ENCODE assay signal across 30 cellular contexts in genomic region chr2:205078762-205079161, GRCh38.
A peak's percentile ranks its signal among the peaks of the same experiment; 100 is the strongest.
DNase-seq lines count a peak whose midpoint lies in the region; ATAC-seq and TF ChIP-seq lines count a peak whose summit lies in the region.
"Had no signal": no experiment of that assay in that cellular context is flagged by ENCODE, and none has a peak within 500 bp of the region (broad histone marks: within the 10 kb centered on the region; RNA-seq: fewer than 3 reads in every experiment).

No MANE protein-coding gene starts in this region.

- no peaks in the 10 kb centered on the region for H3K9me3 ChIP-seq in left ventricle myocardium inferior (replicated peaks)
- no peaks in the 10 kb centered on the region for H3K9me3 ChIP-seq in effector memory CD4-positive, alpha-beta T cell (ENCODE audit: control insufficient read depth, low read length)
- H3K9me3 ChIP-seq: BLaER1, HAP-1, MG63, SJCRH30 had no signal

- no peak overlapping the region for H3K27ac ChIP-seq in left ventricle myocardium inferior (replicated peaks)
- peak overlapping the region; percentile 10 for H3K27ac ChIP-seq in effector memory CD4-positive, alpha-beta T cell (ENCODE audit: insufficient read depth, low read length, poor library complexity, severe bottlenecking)
- H3K27ac ChIP-seq: BLaER1, SJCRH30 had no signal

- POLR2A ChIA-PET in activated CD4-positive, alpha-beta T cell treated with anti-CD3 and anti-CD28 coated beads, Interleukin-2, amount 10 ng/mL, durations not matched to agents 7 days and 5 days (lab: Charles Lee) = no interaction called here
- POLR2A ChIA-PET in activated CD4-positive, alpha-beta T cell treated with anti-CD3 and anti-CD28 coated beads for 36 hours (lab: Charles Lee) = no interaction called here

- H3K4me1 Mint-ChIP-seq in activated CD4-positive, alpha-beta T cell treated with anti-CD3 and anti-CD28 coated beads, Interleukin-2, amount 10 ng/mL, durations not matched to agents 7 days and 5 days = peaks cover 50% of the 10 kb centered on the region
- H3K4me1 Mint-ChIP-seq in activated CD4-positive, alpha-beta T cell treated with anti-CD3 and anti-CD28 coated beads for 36 hours = peaks cover 46% of the 10 kb centered on the region

- H3K27me3 ChIP-seq in left ventricle myocardium inferior (ENCODE audit: low read depth) = no peaks in the 10 kb centered on the region
- H3K27me3 ChIP-seq in effector memory CD4-positive, alpha-beta T cell (replicated peaks; ENCODE audit: control insufficient read depth, insufficient read depth, low read length, poor library complexity, severe bottlenecking) = no peaks in the 10 kb centered on the region
- H3K27me3 ChIP-seq: BLaER1, MG63, SJCRH30 had no signal

- no peak for DNase-seq in activated CD4-positive, alpha-beta T cell treated with anti-CD3 and anti-CD28 coated beads, Interleukin-2, amount 10 ng/mL, durations not matched to agents 7 days and 5 days
- DNase-seq in activated CD4-positive, alpha-beta T cell treated with anti-CD3 and anti-CD28 coated beads for 36 hours = no peak
- DNase-seq in Right ventricle myocardium inferior (ENCODE audit: missing footprints) = peak; percentile 40
- DNase-seq in left ventricle myocardium inferior = no peak
- DNase-seq in effector memory CD4-positive, alpha-beta T cell = no peak
- no peak for DNase-seq in dedifferentiated amniotic fluid mesenchymal stem cell (ENCODE audit: extremely low spot score)
- DNase-seq in hepatic stellate cell (ENCODE audit: low spot score) = no peak
- DNase-seq: CD8-positive, alpha-beta memory T cell; DMS 273 treated with DMSO at 0.1 percent for 48 hours; DMS79; EL; GDM1; HFFc6; IMR-90; KG1; MG63; NCI-H1105 treated with DMSO at 0.1 percent for 48 hours; NCI-H146; NCI-H1930; NCI-H2107; NCI-H446; NCI-H524 treated with DMSO at 0.1 percent for 48 hours; NCI-H774; PC-3; SJCRH30 had no signal

- H3K27ac Mint-ChIP-seq in activated CD4-positive, alpha-beta T cell treated with anti-CD3 and anti-CD28 coated beads, Interleukin-2, amount 10 ng/mL, durations not matched to agents 7 days and 5 days = peak overlapping the region; percentile 98
- no peak overlapping the region for H3K27ac Mint-ChIP-seq in activated CD4-positive, alpha-beta T cell treated with anti-CD3 and anti-CD28 coated beads for 36 hours
- H3K27ac Mint-ChIP-seq: GM23338, HFFc6 had no signal

- H3K4me3 ChIP-seq in left ventricle myocardium inferior = no peak overlapping the region
- no peak overlapping the region for H3K4me3 ChIP-seq in effector memory CD4-positive, alpha-beta T cell (ENCODE audit: insufficient read depth, low read depth, low read length, poor library complexity, severe bottlenecking)
- H3K4me3 ChIP-seq: BLaER1, GM12878, GM23338, HAP-1, MG63, SJCRH30 had no signal

- H3K9me3 Mint-ChIP-seq in activated CD4-positive, alpha-beta T cell treated with anti-CD3 and anti-CD28 coated beads, Interleukin-2, amount 10 ng/mL, durations not matched to agents 7 days and 5 days = peaks cover 15% of the 10 kb centered on the region
- no peaks in the 10 kb centered on the region for H3K9me3 Mint-ChIP-seq in activated CD4-positive, alpha-beta T cell treated with anti-CD3 and anti-CD28 coated beads for 36 hours (ENCODE audit: low read depth)
- H3K9me3 Mint-ChIP-seq: CD8-positive, alpha-beta memory T cell; GM23338; HFFc6 had no signal

- no peaks in the 10 kb centered on the region for H3K27me3 Mint-ChIP-seq in activated CD4-positive, alpha-beta T cell treated with anti-CD3 and anti-CD28 coated beads, Interleukin-2, amount 10 ng/mL, durations not matched to agents 7 days and 5 days
- H3K27me3 Mint-ChIP-seq in activated CD4-positive, alpha-beta T cell treated with anti-CD3 and anti-CD28 coated beads for 36 hours = no peaks in the 10 kb centered on the region
- H3K27me3 Mint-ChIP-seq: CD8-positive, alpha-beta memory T cell had no signal

- H3K36me3 ChIP-seq in left ventricle myocardium inferior = no peaks in the 10 kb centered on the region
- no peaks in the 10 kb centered on the region for H3K36me3 ChIP-seq in effector memory CD4-positive, alpha-beta T cell (ENCODE audit: control insufficient read depth, insufficient read depth, low read length)
- H3K36me3 ChIP-seq: BLaER1, HAP-1, MG63, SJCRH30 had no signal

- intact Hi-C loops in activated CD4-positive, alpha-beta T cell treated with anti-CD3 and anti-CD28 coated beads for 36 hours (cut with DNase I, micrococcal nuclease) = no loop called here
- intact Hi-C loops in Right ventricle myocardium inferior (cut with DNase I) = no loop called here
- intact Hi-C loops in left ventricle myocardium inferior (cut with micrococcal nuclease) = no loop called here

- H3K4me3 Mint-ChIP-seq in activated CD4-positive, alpha-beta T cell treated with anti-CD3 and anti-CD28 coated beads, Interleukin-2, amount 10 ng/mL, durations not matched to agents 7 days and 5 days = no peak overlapping the region
- H3K4me3 Mint-ChIP-seq in activated CD4-positive, alpha-beta T cell treated with anti-CD3 and anti-CD28 coated beads for 36 hours = no peak overlapping the region
- H3K4me3 Mint-ChIP-seq: CD8-positive, alpha-beta memory T cell; GM23338; HFFc6 had no signal

- H3K36me3 Mint-ChIP-seq in activated CD4-positive, alpha-beta T cell treated with anti-CD3 and anti-CD28 coated beads, Interleukin-2, amount 10 ng/mL, durations not matched to agents 7 days and 5 days (ENCODE audit: low read depth) = peaks cover 33% of the 10 kb centered on the region
- H3K36me3 Mint-ChIP-seq in activated CD4-positive, alpha-beta T cell treated with anti-CD3 and anti-CD28 coated beads for 36 hours (ENCODE audit: low read depth) = peaks cover 2% of the 10 kb centered on the region
- H3K36me3 Mint-ChIP-seq: CD8-positive, alpha-beta memory T cell had no signal

- H3K4me1 ChIP-seq in left ventricle myocardium inferior = no peaks in the 10 kb centered on the region
- peaks cover 27% of the 10 kb centered on the region for H3K4me1 ChIP-seq in effector memory CD4-positive, alpha-beta T cell (ENCODE audit: control insufficient read depth, insufficient read depth, low read length, poor library complexity, severe bottlenecking)
- H3K4me1 ChIP-seq: BLaER1, SJCRH30 had no signal

- no peak for TF ChIP-seq CTCF in left ventricle myocardium inferior (IDR thresholded peaks at IDR 0.05; ENCODE audit: borderline replicate concordance)

- no peak for ATAC-seq in activated CD4-positive, alpha-beta T cell treated with anti-CD3 and anti-CD28 coated beads for 36 hours
- ATAC-seq in Right ventricle myocardium inferior = no peak
- ATAC-seq in GM19467 (IDR thresholded peaks at IDR 0.05; ENCODE audit: unreplicated experiment) = no peak
- ATAC-seq: GM12878, PC-3 had no signal

- CTCF ChIA-PET in activated CD4-positive, alpha-beta T cell treated with anti-CD3 and anti-CD28 coated beads, Interleukin-2, amount 10 ng/mL, durations not matched to agents 7 days and 5 days (lab: Charles Lee) = no interaction called here
- CTCF ChIA-PET in activated CD4-positive, alpha-beta T cell treated with anti-CD3 and anti-CD28 coated beads for 36 hours (lab: Charles Lee) = no interaction called here
